8 cellular contexts compared by ENCODE assay signal in the genomic region with DNA sequence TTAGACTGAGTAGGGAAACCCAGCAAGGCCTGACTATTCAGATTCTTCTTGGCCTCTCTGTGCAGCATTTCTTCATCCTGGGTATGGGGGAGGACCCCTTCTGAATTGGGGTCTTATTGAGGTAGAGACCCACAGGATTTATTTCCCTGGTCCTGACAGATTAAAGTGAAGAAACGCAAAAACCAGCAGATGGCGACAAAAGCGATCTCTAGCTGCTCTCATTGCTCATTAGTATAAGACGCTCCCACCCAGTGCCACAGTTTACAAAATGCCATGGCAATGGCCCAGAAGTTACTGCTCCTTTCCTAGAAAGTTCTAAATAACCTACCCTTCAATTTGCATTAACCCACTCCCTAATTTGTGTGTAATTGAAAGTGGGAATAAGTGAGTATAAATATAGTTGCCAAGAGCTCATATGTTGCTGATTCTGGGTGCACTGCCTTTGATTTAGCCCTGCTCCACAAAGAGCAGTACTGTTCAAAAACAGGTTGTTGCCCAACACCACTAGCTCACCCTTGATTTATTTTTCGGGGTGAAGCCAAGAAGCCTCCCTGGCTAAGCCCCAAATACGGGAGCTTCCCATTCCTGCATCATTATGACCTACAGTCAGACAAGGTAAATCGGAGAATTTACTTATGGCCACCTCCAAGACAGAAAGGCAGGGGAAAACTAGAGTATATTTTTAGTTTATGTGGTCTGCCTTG. TPM values are rescaled to one million over a fixed set of nuclear protein-coding genes. Genes with fewer than 3 reads are reported as not detected.
DNase-seq lines count a peak whose midpoint lies in the region; ATAC-seq and TF ChIP-seq lines count a peak whose summit lies in the region.

No MANE protein-coding gene starts in this region.

- H3K36me3 ChIP-seq in Karpas-422 (ENCODE audit: insufficient read depth, low read length), result no peaks in the 10 kb centered on the region
- H3K36me3 ChIP-seq in suprapubic skin, result no peaks in the 10 kb centered on the region

- H3K9me3 ChIP-seq in Karpas-422 (ENCODE audit: low read length) (no peaks in the 10 kb centered on the region), suprapubic skin (no peaks in the 10 kb centered on the region)

- H3K27ac ChIP-seq in Karpas-422 (ENCODE audit: low read length) (no peak overlapping the region), suprapubic skin (no peak overlapping the region)

- no peak for ATAC-seq in activated CD4-positive, alpha-beta T cell treated with anti-CD3 and anti-CD28 coated beads for 36 hours

- H2AFZ ChIP-seq in Karpas-422 (ENCODE audit: low read length), result no peak overlapping the region

- no peaks in the 10 kb centered on the region for H3K9me3 Mint-ChIP-seq in activated CD4-positive, alpha-beta T cell treated with anti-CD3 and anti-CD28 coated beads for 36 hours (ENCODE audit: low read depth)
- H3K9me3 Mint-ChIP-seq in T-helper 2 cell treated with Interferon-gamma antibody and Interleukin-4, amounts not matched to agents 5 μg/mL and 100 μg/mL, for 36 hours, result no peaks in the 10 kb centered on the region
- H3K9me3 Mint-ChIP-seq in type B pancreatic cell, result no peaks in the 10 kb centered on the region

- no peak overlapping the region for H3K27ac Mint-ChIP-seq in activated CD4-positive, alpha-beta T cell treated with anti-CD3 and anti-CD28 coated beads for 36 hours
- no peak overlapping the region for H3K27ac Mint-ChIP-seq in T-helper 2 cell treated with Interferon-gamma antibody and Interleukin-4, amounts not matched to agents 5 μg/mL and 100 μg/mL, for 36 hours
- no peak overlapping the region for H3K27ac Mint-ChIP-seq in type B pancreatic cell

- TF ChIP-seq EP300 in suprapubic skin (IDR thresholded peaks at IDR 0.05), result no peak

- H3K36me3 Mint-ChIP-seq in activated CD4-positive, alpha-beta T cell treated with anti-CD3 and anti-CD28 coated beads for 36 hours (ENCODE audit: low read depth), result no peaks in the 10 kb centered on the region
- peaks cover 2% of the 10 kb centered on the region for H3K36me3 Mint-ChIP-seq in T-helper 2 cell treated with Interferon-gamma antibody and Interleukin-4, amounts not matched to agents 5 μg/mL and 100 μg/mL, for 36 hours (ENCODE audit: low read depth)
- H3K36me3 Mint-ChIP-seq in type B pancreatic cell, result peaks cover 4% of the 10 kb centered on the region

- DNase-seq in activated CD4-positive, alpha-beta T cell treated with anti-CD3 and anti-CD28 coated beads for 36 hours, result peak; percentile 59
- DNase-seq in activated CD4-positive, alpha-beta T cell treated with anti-CD3 and anti-CD28 coated beads for 1 hour, result no peak
- peak; percentile 77 for DNase-seq in Karpas-422
- DNase-seq in T-helper 2 cell treated with Interferon-gamma antibody and Interleukin-4, amounts not matched to agents 5 μg/mL and 100 μg/mL, for 36 hours (ENCODE audit: low spot score), result peak; percentile 5
- peak; percentile 65 for DNase-seq in choroid plexus epithelial cell (ENCODE audit: low read depth)
- DNase-seq in lung microvascular endothelial cell (ENCODE audit: low read depth in 2 of 2), result peak; percentile 53 to 66
- no peak for DNase-seq in type B pancreatic cell (ENCODE audit: extremely low spot score, unreplicated experiment)
- DNase-seq in suprapubic skin (ENCODE audit: low spot score in 2 of 2), result no peak

- H3K9ac ChIP-seq in Karpas-422 (ENCODE audit: low read length), result no peak overlapping the region

- intact Hi-C loops in activated CD4-positive, alpha-beta T cell treated with anti-CD3 and anti-CD28 coated beads for 36 hours (cut with DNase I, micrococcal nuclease), result loop anchor here (1.0 to 10.0 kb wide), 5 partner anchors 37 to 556 kb away; a partner anchor contains a TSS

- H3K4me1 Mint-ChIP-seq in activated CD4-positive, alpha-beta T cell treated with anti-CD3 and anti-CD28 coated beads for 36 hours, result peaks cover 3% of the 10 kb centered on the region
- peaks cover 3% of the 10 kb centered on the region for H3K4me1 Mint-ChIP-seq in T-helper 2 cell treated with Interferon-gamma antibody and Interleukin-4, amounts not matched to agents 5 μg/mL and 100 μg/mL, for 36 hours (ENCODE audit: low read depth)
- H3K4me1 Mint-ChIP-seq in type B pancreatic cell (ENCODE audit: unreplicated experiment), result peaks cover 4% of the 10 kb centered on the region

- no peaks in the 10 kb centered on the region for H3K27me3 ChIP-seq in Karpas-422 (ENCODE audit: low read length)
- H3K27me3 ChIP-seq in suprapubic skin, result no peaks in the 10 kb centered on the region

- CTCF ChIA-PET in activated CD4-positive, alpha-beta T cell treated with anti-CD3 and anti-CD28 coated beads for 36 hours (lab: Charles Lee), result interaction anchor here (0.6 to 2.3 kb wide), 13 partner anchors 11 to 278 kb away, joined by 3 to 11 read pairs (median 4); a partner anchor contains a TSS

- no peak overlapping the region for H3K4me3 Mint-ChIP-seq in activated CD4-positive, alpha-beta T cell treated with anti-CD3 and anti-CD28 coated beads for 36 hours
- H3K4me3 Mint-ChIP-seq in T-helper 2 cell treated with Interferon-gamma antibody and Interleukin-4, amounts not matched to agents 5 μg/mL and 100 μg/mL, for 36 hours, result no peak overlapping the region
- H3K4me3 Mint-ChIP-seq in type B pancreatic cell, result no peak overlapping the region

- H3K27me3 Mint-ChIP-seq in activated CD4-positive, alpha-beta T cell treated with anti-CD3 and anti-CD28 coated beads for 36 hours, result peaks cover 3% of the 10 kb centered on the region
- H3K27me3 Mint-ChIP-seq in T-helper 2 cell treated with Interferon-gamma antibody and Interleukin-4, amounts not matched to agents 5 μg/mL and 100 μg/mL, for 36 hours (ENCODE audit: low read depth), result no peaks in the 10 kb centered on the region
- H3K27me3 Mint-ChIP-seq in type B pancreatic cell, result no peaks in the 10 kb centered on the region

- H3K4me1 ChIP-seq in Karpas-422 (ENCODE audit: low read length), result no peaks in the 10 kb centered on the region
- no peaks in the 10 kb centered on the region for H3K4me1 ChIP-seq in suprapubic skin

- 19% methylated on average over 7 of the region's 7 CpGs for WGBS in suprapubic skin

- POLR2A ChIA-PET in activated CD4-positive, alpha-beta T cell treated with anti-CD3 and anti-CD28 coated beads for 36 hours (lab: Charles Lee), result no interaction called here

- TF ChIP-seq CTCF in choroid plexus epithelial cell (conservative IDR thresholded peaks at IDR 0.05; ENCODE audit: low read depth, low read length), result peak; percentile 65
- TF ChIP-seq CTCF in type B pancreatic cell (conservative IDR thresholded peaks at IDR 0.05), result peak; percentile 69
- TF ChIP-seq CTCF in suprapubic skin (IDR thresholded peaks at IDR 0.05), result peak in 1 of 2 donors; percentile 19

- no peak for TF ChIP-seq POLR2A in suprapubic skin (IDR thresholded peaks at IDR 0.05)

- H3K4me3 ChIP-seq in Karpas-422 (ENCODE audit: low read length) (no peak overlapping the region), choroid plexus epithelial cell (ENCODE audit: low read depth, low read length) (no peak overlapping the region), suprapubic skin (no peak overlapping the region)

- no peaks in the 10 kb centered on the region for H3K79me2 ChIP-seq in Karpas-422 (ENCODE audit: low read length)

- H4K20me1 ChIP-seq in Karpas-422 (ENCODE audit: insufficient read depth, low read depth, low read length), result no peaks in the 10 kb centered on the region

- H3K9me2 ChIP-seq in Karpas-422 (replicated peaks; ENCODE audit: insufficient read depth, low read length), result no peaks in the 10 kb centered on the region

- H3K4me2 ChIP-seq in Karpas-422 (ENCODE audit: low read depth, low read length, poor library complexity, severe bottlenecking), result no peak overlapping the region

RNA-seq across cellular contexts. Expression of a gene that starts 3.7 kb away (rescaled TPM):
- total RNA-seq in activated CD4-positive, alpha-beta T cell treated with anti-CD3 and anti-CD28 coated beads for 36 hours, result 10 to 100 TPM in 1 of 2 experiments, 1 to 10 TPM in 1; 9.9 to 10.0 TPM
- total RNA-seq in Karpas-422 (2014; rRNA removed; shearing (Covaris generic); ENCODE audit: low replicate concordance), result not detected in 2 replicates
- total RNA-seq in lung microvascular endothelial cell, result 18.5 and 25.2 TPM in 2 replicates
- 57.0 and 80.1 TPM in 2 replicates for total RNA-seq in type B pancreatic cell (ENCODE audit: low replicate concordance)
- 10 to 100 TPM; 10.7 to 25.3 (median 18.8) TPM for total RNA-seq in suprapubic skin

RNA-seq across cellular contexts. Expression of a gene that starts 43.8 kb away (rescaled TPM):
- 10 to 100 TPM; 36.0 to 46.6 TPM for total RNA-seq in activated CD4-positive, alpha-beta T cell treated with anti-CD3 and anti-CD28 coated beads for 36 hours
- 43.8 and 44.3 TPM in 2 replicates for total RNA-seq in Karpas-422 (2014; rRNA removed; shearing (Covaris generic); ENCODE audit: low replicate concordance)
- total RNA-seq in lung microvascular endothelial cell, result 56.3 and 60.8 TPM in 2 replicates
- 61.8 and 99.8 TPM in 2 replicates for total RNA-seq in type B pancreatic cell (ENCODE audit: low replicate concordance)
- 10 to 100 TPM; 39.4 to 50.6 (median 45.2) TPM for total RNA-seq in suprapubic skin

Comparison
In these comparisons a context has a peak if more than half of its experiments do, and no peak if none do; other contexts are left out.
1. DNase-seq: peak in activated CD4-positive, alpha-beta T cell treated with anti-CD3 and anti-CD28 coated beads for 36 hours (single experiment), Karpas-422 (single experiment), T-helper 2 cell treated with Interferon-gamma antibody and Interleukin-4, amounts not matched to agents 5 μg/mL and 100 μg/mL, for 36 hours (single experiment), choroid plexus epithelial cell (single experiment) and lung microvascular endothelial cell (2 of 2); none in activated CD4-positive, alpha-beta T cell treated with anti-CD3 and anti-CD28 coated beads for 1 hour (single experiment), type B pancreatic cell (single experiment) and suprapubic skin (0 of 2).
2. RNA of a gene that starts 3.7 kb away (total RNA-seq): 57.0 to 80.1 TPM in type B pancreatic cell, 18.5 to 25.2 TPM in lung microvascular endothelial cell, 10.7 to 25.3 TPM in suprapubic skin and 9.9 to 10.0 TPM in activated CD4-positive, alpha-beta T cell treated with anti-CD3 and anti-CD28 coated beads for 36 hours; not detected in Karpas-422; every median in the first group is over 10 times any median in the second.